27 cellular contexts compared by ENCODE assay signal in genomic region chr12:118409834-118410233, GRCh38.
"Had no signal": no experiment of that assay in that cellular context is flagged by ENCODE, and none has a peak within 500 bp of the region (broad histone marks: within the 10 kb centered on the region; RNA-seq: fewer than 3 reads in every experiment).

No MANE protein-coding gene starts in this region.

- H3K9me3 ChIP-seq: esophagus squamous epithelium, lower lobe of right lung, neutrophil, prostate gland, right atrium auricular region, thoracic aorta, tibial nerve, upper lobe of left lung had no signal

- FAIRE-seq: endothelial cell of umbilical vein, frontal cortex, urothelium cell line had no signal

- H3K4me1 ChIP-seq: lower lobe of right lung, parathyroid adenoma, prostate gland, right atrium auricular region, upper lobe of left lung had no signal

- DNase-seq: dermis blood vessel endothelial cell; effector memory CD4-positive, alpha-beta T cell; esophagus squamous epithelium; hypothalamus; immature natural killer cell; islet precursor cell; kidney glomerular epithelial cell; left ventricle myocardium superior; lower lobe of right lung; naive B cell; stimulated activated CD4-positive, alpha-beta T cell treated with anti-CD3 and anti-CD28 coated beads, Interleukin-2, amount 100 ng/mL, for 24 hours; stimulated activated CD4-positive, alpha-beta T cell treated with anti-CD3 and anti-CD28 coated beads, Interleukin-4, amount 100 ng/mL, for 24 hours; stimulated activated naive CD4-positive, alpha-beta T cell treated with Interleukin-2 at 50 U/mL for 16 hours; upper lobe of left lung had no signal

- H3K4me3 ChIP-seq: coronary artery, esophagus squamous epithelium, lower lobe of right lung, prostate gland, right atrium auricular region, thoracic aorta, tibial nerve, upper lobe of left lung had no signal

- H3K27ac ChIP-seq: coronary artery, esophagus squamous epithelium, lower lobe of right lung, neutrophil, parathyroid adenoma, prostate gland, right atrium auricular region, thoracic aorta, tibial nerve, upper lobe of left lung had no signal

- H3K27me3 ChIP-seq: esophagus squamous epithelium, neutrophil, right atrium auricular region, tibial nerve, upper lobe of left lung had no signal

- ATAC-seq: left ventricle myocardium superior; lower lobe of right lung; natural killer cell treated with Interleukin-12 subunit alpha and Interleukin-12 subunit beta and Interleukin-15 and Interleukin-18, amount 100 ng/mL, for 72 hours; sciatic nerve; stimulated activated effector memory CD8-positive, alpha-beta T cell treated with anti-CD3 and anti-CD28 coated beads, Interleukin-12 subunit alpha, Interleukin-12 subunit beta, amount 100 ng/mL, for 72 hours had no signal
